In genomic region chr9:6905850-6906375, GRCh38 we compare ENCODE assay signal across 19 cellular contexts.
"Had no signal": no experiment of that assay in that cellular context is flagged by ENCODE, and none has a peak within 500 bp of the region (broad histone marks: within the 10 kb centered on the region; RNA-seq: fewer than 3 reads in every experiment).

No MANE protein-coding gene starts in this region.

- H3K36me3 Mint-ChIP-seq: naive B cell had no signal

- H3K27ac Mint-ChIP-seq: naive B cell; progenitor cell of endocrine pancreas; stimulated activated effector memory CD8-positive, alpha-beta T cell treated with anti-CD3 and anti-CD28 coated beads, Interleukin-12 subunit alpha, Interleukin-12 subunit beta, amount 100 ng/mL, for 72 hours had no signal

- H3K27me3 Mint-ChIP-seq: naive B cell; progenitor cell of endocrine pancreas; stimulated activated naive CD8-positive, alpha-beta T cell treated with anti-CD3 and anti-CD28 coated beads, Interleukin-15, amount 100 ng/mL, for 72 hours had no signal

- H3K4me3 Mint-ChIP-seq: naive B cell; nephron; stimulated activated effector memory CD8-positive, alpha-beta T cell treated with anti-CD3 and anti-CD28 coated beads, Interleukin-12 subunit alpha, Interleukin-12 subunit beta, amount 100 ng/mL, for 72 hours; stimulated activated naive CD8-positive, alpha-beta T cell treated with anti-CD3 and anti-CD28 coated beads, Interleukin-15, amount 100 ng/mL, for 72 hours had no signal

- FAIRE-seq: kidney, pancreas had no signal

- ATAC-seq: left cardiac atrium; left ventricle myocardium superior; pancreas; right cardiac atrium; stimulated activated effector memory CD8-positive, alpha-beta T cell treated with anti-CD3 and anti-CD28 coated beads, Interleukin-12 subunit alpha, Interleukin-12 subunit beta, amount 100 ng/mL, for 72 hours; stimulated activated naive CD8-positive, alpha-beta T cell treated with anti-CD3 and anti-CD28 coated beads, Interleukin-15, amount 100 ng/mL, for 72 hours had no signal

- H3K9me3 Mint-ChIP-seq: nephron; stimulated activated effector memory CD8-positive, alpha-beta T cell treated with anti-CD3 and anti-CD28 coated beads, Interleukin-12 subunit alpha, Interleukin-12 subunit beta, amount 100 ng/mL, for 72 hours; stimulated activated naive CD8-positive, alpha-beta T cell treated with anti-CD3 and anti-CD28 coated beads, Interleukin-15, amount 100 ng/mL, for 72 hours had no signal

- DNase-seq: colonic mucosa; dermis blood vessel endothelial cell; foreskin melanocyte; head of caudate nucleus; kidney; left cardiac atrium; left ventricle myocardium superior; mesendoderm; naive B cell; occipital lobe; pancreas; right cardiac atrium; stimulated activated CD4-positive, alpha-beta T cell treated with anti-CD3 and anti-CD28 coated beads, Interleukin-4, amount 100 ng/mL, for 1 hour; stimulated activated CD8-positive, alpha-beta memory T cell treated with anti-CD3 and anti-CD28 coated beads, Interleukin-4, amount 100 ng/mL, for 48 hours; stimulated activated naive CD8-positive, alpha-beta T cell treated with anti-CD3 and anti-CD28 coated beads, Interleukin-15, amount 100 ng/mL, for 72 hours; transverse colon had no signal
